Comparison of ENCODE assay signal across 34 cellular contexts in genomic region chr11:59875856-59876519, GRCh38. TPM values are rescaled to one million over a fixed set of nuclear protein-coding genes. Genes with fewer than 3 reads are reported as not detected.
"Had no signal": no experiment of that assay in that cellular context is flagged by ENCODE, and none has a peak within 500 bp of the region (broad histone marks: within the 10 kb centered on the region; RNA-seq: fewer than 3 reads in every experiment).

No MANE protein-coding gene starts in this region.

- DNase-seq: activated CD4-positive, alpha-beta memory T cell treated with anti-CD3 and anti-CD28 coated beads for 36 hours; activated CD4-positive, alpha-beta T cell treated with anti-CD3 and anti-CD28 coated beads for 36 hours; activated CD4-positive, alpha-beta T cell treated with anti-CD3 and anti-CD28 coated beads, Interleukin-2, amount 10 ng/mL, durations not matched to agents 24 days and 14 days; activated CD4-positive, CD25-positive, alpha-beta regulatory T cell; activated CD4-positive, CD25-positive, alpha-beta regulatory T cell treated with anti-CD3 and anti-CD28 coated beads, Interleukin-2, amount 50 U/mL, for 72 hours; activated CD8-positive, alpha-beta memory T cell treated with anti-CD3 and anti-CD28 coated beads, Interleukin-2, amount 10 ng/mL, durations not matched to agents 7 days and 5 days; activated CD8-positive, alpha-beta memory T cell treated with anti-CD3 and anti-CD28 coated beads, Interleukin-2, amount 50 U/mL, for 4 hours; activated CD8-positive, alpha-beta T cell treated with anti-CD3 and anti-CD28 coated beads, Interleukin-2, amount 10 ng/mL, durations not matched to agents 7 days and 5 days; activated effector memory CD4-positive, alpha-beta T cell treated with anti-CD3 and anti-CD28 coated beads, Interleukin-2, amount 50 U/mL, for 16 hours; activated naive CD4-positive, alpha-beta T cell treated with anti-CD3 and anti-CD28 coated beads for 36 hours; activated naive CD8-positive, alpha-beta T cell treated with anti-CD3 and anti-CD28 coated beads for 36 hours; activated naive CD8-positive, alpha-beta T cell treated with anti-CD3 and anti-CD28 coated beads, Interleukin-2, amount 50 U/mL, for 24 hours; activated T-cell treated with anti-CD3 and anti-CD28 coated beads, Interleukin-2, amount 50 U/mL, for 1 hour; activated T-cell treated with anti-CD3 and anti-CD28 coated beads, Interleukin-2, amount 50 U/mL, for 48 hours; adrenal gland; amygdala; aorta; caudate nucleus; cortex of kidney; effector memory CD4-positive, alpha-beta T cell; erythroblast; foreskin keratinocyte; gastrocnemius medialis; glutamatergic neuron; heart left ventricle; T-helper 2 cell had no signal

- H3K9me3 ChIP-seq: adrenal gland, esophagus muscularis mucosa, gastrocnemius medialis had no signal

- H3K4me1 ChIP-seq: adrenal gland, esophagus muscularis mucosa, foreskin keratinocyte, gastrocnemius medialis, heart left ventricle had no signal

- H3K4me3 ChIP-seq: adrenal gland, esophagus muscularis mucosa, gastrocnemius medialis, heart left ventricle had no signal

- ATAC-seq: activated CD4-positive, alpha-beta T cell treated with anti-CD3 and anti-CD28 coated beads for 36 hours; activated CD8-positive, alpha-beta memory T cell treated with anti-CD3 and anti-CD28 coated beads, Interleukin-2, amount 10 ng/mL, durations not matched to agents 7 days and 5 days; activated CD8-positive, alpha-beta T cell treated with anti-CD3 and anti-CD28 coated beads, Interleukin-2, amount 10 ng/mL, durations not matched to agents 7 days and 5 days; activated naive CD8-positive, alpha-beta T cell treated with anti-CD3 and anti-CD28 coated beads, Interleukin-2, amount 50 U/mL, for 24 hours; foreskin keratinocyte; gastrocnemius medialis; heart left ventricle had no signal

- H3K36me3 ChIP-seq: adrenal gland, esophagus muscularis mucosa, gastrocnemius medialis, heart left ventricle had no signal

- H3K27me3 ChIP-seq: adrenal gland, esophagus muscularis mucosa, foreskin keratinocyte, gastrocnemius medialis, heart left ventricle had no signal

- H3K27ac ChIP-seq: adrenal gland, esophagus muscularis mucosa, foreskin keratinocyte, gastrocnemius medialis, heart left ventricle had no signal

- FAIRE-seq: colon had no signal

RNA-seq across cellular contexts. Expression of gene OOSP3, which starts 2.6 kb away (rescaled TPM):
- total RNA-seq: activated CD4-positive, alpha-beta memory T cell treated with anti-CD3 and anti-CD28 coated beads for 36 hours; activated CD4-positive, alpha-beta T cell treated with anti-CD3 and anti-CD28 coated beads for 36 hours; activated CD4-positive, alpha-beta T cell treated with anti-CD3 and anti-CD28 coated beads, Interleukin-2, amount 10 ng/mL, durations not matched to agents 24 days and 14 days; activated CD8-positive, alpha-beta memory T cell treated with anti-CD3 and anti-CD28 coated beads for 36 hours; activated CD8-positive, alpha-beta memory T cell treated with anti-CD3 and anti-CD28 coated beads, Interleukin-2, amount 10 ng/mL, durations not matched to agents 7 days and 5 days; activated naive CD4-positive, alpha-beta T cell treated with anti-CD3 and anti-CD28 coated beads for 36 hours; activated naive CD8-positive, alpha-beta T cell treated with anti-CD3 and anti-CD28 coated beads for 36 hours; activated T-helper 1 cell treated with anti-CD3 and anti-CD28 coated beads, Interleukin-12 subunit alpha, Interleukin-12 subunit beta, Interleukin-2, Interleukin-4 antibody, amounts not matched to agents 30 ng/mL and 10 ng/mL and 1 ng/mL, durations not matched to agents 14 hours and 24 hours and 36 hours; activated T-helper 2 cell treated with anti-CD3 and anti-CD28 coated beads, Interferon-gamma antibody, Interleukin-2, Interleukin-4, amounts not matched to agents 10 μg/mL and 5 μg/mL and 100 μg/mL, durations not matched to agents 14 hours and 24 hours and 36 hours; adrenal gland; aorta; chondrocyte; esophagus muscularis mucosa; foreskin keratinocyte; gastrocnemius medialis; heart left ventricle; T-helper 1 cell treated with Interleukin-12 subunit alpha and Interleukin-12 subunit beta and Interleukin-4 antibody, amounts not matched to agents 30 ng/mL and 1 ng/mL, for 36 hours had no signal
- polyA plus RNA-seq: adrenal gland, aorta, heart left ventricle had no signal

RNA-seq across cellular contexts. Expression of gene TCN1, which starts 9.7 kb away (rescaled TPM):
- total RNA-seq: activated CD4-positive, alpha-beta memory T cell treated with anti-CD3 and anti-CD28 coated beads for 36 hours; activated CD4-positive, alpha-beta T cell treated with anti-CD3 and anti-CD28 coated beads for 36 hours; activated CD4-positive, alpha-beta T cell treated with anti-CD3 and anti-CD28 coated beads, Interleukin-2, amount 10 ng/mL, durations not matched to agents 24 days and 14 days; activated CD8-positive, alpha-beta memory T cell treated with anti-CD3 and anti-CD28 coated beads for 36 hours; activated CD8-positive, alpha-beta memory T cell treated with anti-CD3 and anti-CD28 coated beads, Interleukin-2, amount 10 ng/mL, durations not matched to agents 7 days and 5 days; activated CD8-positive, alpha-beta T cell treated with anti-CD3 and anti-CD28 coated beads, Interleukin-2, amount 10 ng/mL, durations not matched to agents 7 days and 5 days; activated naive CD4-positive, alpha-beta T cell treated with anti-CD3 and anti-CD28 coated beads for 36 hours; activated naive CD8-positive, alpha-beta T cell treated with anti-CD3 and anti-CD28 coated beads for 36 hours; activated T-helper 1 cell treated with anti-CD3 and anti-CD28 coated beads, Interleukin-12 subunit alpha, Interleukin-12 subunit beta, Interleukin-2, Interleukin-4 antibody, amounts not matched to agents 30 ng/mL and 10 ng/mL and 1 ng/mL, durations not matched to agents 14 hours and 24 hours and 36 hours; aorta; chondrocyte; dermis microvascular lymphatic vessel endothelial cell; foreskin keratinocyte; gastrocnemius medialis; T-helper 1 cell treated with Interleukin-12 subunit alpha and Interleukin-12 subunit beta and Interleukin-4 antibody, amounts not matched to agents 30 ng/mL and 1 ng/mL, for 36 hours had no signal
- polyA plus RNA-seq: adrenal gland, aorta had no signal

RNA-seq across cellular contexts. Expression of gene CBLIF, which starts 30.7 kb away (rescaled TPM):
- total RNA-seq: activated CD4-positive, alpha-beta memory T cell treated with anti-CD3 and anti-CD28 coated beads for 36 hours; activated CD4-positive, alpha-beta T cell treated with anti-CD3 and anti-CD28 coated beads for 36 hours; activated CD4-positive, alpha-beta T cell treated with anti-CD3 and anti-CD28 coated beads, Interleukin-2, amount 10 ng/mL, durations not matched to agents 24 days and 14 days; activated CD8-positive, alpha-beta memory T cell treated with anti-CD3 and anti-CD28 coated beads for 36 hours; activated CD8-positive, alpha-beta memory T cell treated with anti-CD3 and anti-CD28 coated beads, Interleukin-2, amount 10 ng/mL, durations not matched to agents 7 days and 5 days; activated CD8-positive, alpha-beta T cell treated with anti-CD3 and anti-CD28 coated beads, Interleukin-2, amount 10 ng/mL, durations not matched to agents 7 days and 5 days; activated naive CD4-positive, alpha-beta T cell treated with anti-CD3 and anti-CD28 coated beads for 36 hours; activated naive CD8-positive, alpha-beta T cell treated with anti-CD3 and anti-CD28 coated beads for 36 hours; activated T-helper 1 cell treated with anti-CD3 and anti-CD28 coated beads, Interleukin-12 subunit alpha, Interleukin-12 subunit beta, Interleukin-2, Interleukin-4 antibody, amounts not matched to agents 30 ng/mL and 10 ng/mL and 1 ng/mL, durations not matched to agents 14 hours and 24 hours and 36 hours; activated T-helper 2 cell treated with anti-CD3 and anti-CD28 coated beads, Interferon-gamma antibody, Interleukin-2, Interleukin-4, amounts not matched to agents 10 μg/mL and 5 μg/mL and 100 μg/mL, durations not matched to agents 14 hours and 24 hours and 36 hours; adrenal gland; aorta; chondrocyte; dermis microvascular lymphatic vessel endothelial cell; esophagus muscularis mucosa; foreskin keratinocyte; gastrocnemius medialis; heart left ventricle; T-helper 1 cell treated with Interleukin-12 subunit alpha and Interleukin-12 subunit beta and Interleukin-4 antibody, amounts not matched to agents 30 ng/mL and 1 ng/mL, for 36 hours had no signal
- polyA plus RNA-seq: adrenal gland, foreskin keratinocyte, heart left ventricle had no signal
